ENCODE assay signal across 1 cellular context in the genomic region with DNA sequence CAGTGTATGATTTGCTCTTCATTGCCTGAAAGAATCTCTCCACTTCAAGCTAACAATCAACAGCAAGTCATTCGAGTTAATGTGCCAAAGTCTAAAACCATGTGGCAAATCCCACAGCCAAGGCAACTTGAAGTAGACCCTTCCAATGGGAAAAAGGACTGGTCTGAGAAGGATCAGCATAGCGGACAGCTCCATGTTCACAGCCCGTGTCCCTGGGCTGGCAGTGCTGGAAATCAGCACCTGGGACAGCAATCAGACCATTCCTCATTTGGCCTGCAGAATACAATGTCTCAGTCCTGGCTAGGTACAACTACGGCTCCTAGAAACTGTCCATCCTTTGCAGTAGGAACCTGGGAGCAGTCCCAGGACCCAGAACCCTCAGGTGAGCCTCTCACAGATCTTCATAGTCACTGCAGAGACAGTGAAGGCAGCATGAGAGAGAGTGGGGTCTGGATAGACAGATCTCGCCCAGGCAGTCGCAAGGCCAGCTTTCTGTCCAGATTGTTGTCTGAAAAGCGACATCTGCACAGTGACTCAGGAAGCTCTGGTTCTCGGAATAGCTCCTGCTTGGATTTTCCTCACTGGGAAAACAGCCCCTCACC.
TF ChIP-seq lines count a peak whose summit lies in the region.

No MANE protein-coding gene starts in this region.

TF ChIP-seq in HepG2, 621 proteins besides CTCF, POLR2A, EP300 and RAD21 (continued from another document and continues in another):
- TF ChIP-seq, protein P1, sequence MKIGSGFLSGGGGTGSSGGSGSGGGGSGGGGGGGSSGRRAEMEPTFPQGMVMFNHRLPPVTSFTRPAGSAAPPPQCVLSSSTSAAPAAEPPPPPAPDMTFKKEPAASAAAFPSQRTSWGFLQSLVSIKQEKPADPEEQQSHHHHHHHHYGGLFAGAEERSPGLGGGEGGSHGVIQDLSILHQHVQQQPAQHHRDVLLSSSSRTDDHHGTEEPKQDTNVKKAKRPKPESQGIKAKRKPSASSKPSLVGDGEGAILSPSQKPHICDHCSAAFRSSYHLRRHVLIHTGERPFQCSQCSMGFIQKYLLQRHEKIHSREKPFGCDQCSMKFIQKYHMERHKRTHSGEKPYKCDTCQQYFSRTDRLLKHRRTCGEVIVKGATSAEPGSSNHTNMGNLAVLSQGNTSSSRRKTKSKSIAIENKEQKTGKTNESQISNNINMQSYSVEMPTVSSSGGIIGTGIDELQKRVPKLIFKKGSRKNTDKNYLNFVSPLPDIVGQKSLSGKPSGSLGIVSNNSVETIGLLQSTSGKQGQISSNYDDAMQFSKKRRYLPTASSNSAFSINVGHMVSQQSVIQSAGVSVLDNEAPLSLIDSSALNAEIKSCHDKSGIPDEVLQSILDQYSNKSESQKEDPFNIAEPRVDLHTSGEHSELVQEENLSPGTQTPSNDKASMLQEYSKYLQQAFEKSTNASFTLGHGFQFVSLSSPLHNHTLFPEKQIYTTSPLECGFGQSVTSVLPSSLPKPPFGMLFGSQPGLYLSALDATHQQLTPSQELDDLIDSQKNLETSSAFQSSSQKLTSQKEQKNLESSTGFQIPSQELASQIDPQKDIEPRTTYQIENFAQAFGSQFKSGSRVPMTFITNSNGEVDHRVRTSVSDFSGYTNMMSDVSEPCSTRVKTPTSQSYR (CRISPR knock-in tag; IDR thresholded peaks at IDR 0.05; ENCODE audit: borderline replicate concordance) = peak; percentile 59; the same call in 1 of the 2 replicates
- TF ChIP-seq, protein P2, sequence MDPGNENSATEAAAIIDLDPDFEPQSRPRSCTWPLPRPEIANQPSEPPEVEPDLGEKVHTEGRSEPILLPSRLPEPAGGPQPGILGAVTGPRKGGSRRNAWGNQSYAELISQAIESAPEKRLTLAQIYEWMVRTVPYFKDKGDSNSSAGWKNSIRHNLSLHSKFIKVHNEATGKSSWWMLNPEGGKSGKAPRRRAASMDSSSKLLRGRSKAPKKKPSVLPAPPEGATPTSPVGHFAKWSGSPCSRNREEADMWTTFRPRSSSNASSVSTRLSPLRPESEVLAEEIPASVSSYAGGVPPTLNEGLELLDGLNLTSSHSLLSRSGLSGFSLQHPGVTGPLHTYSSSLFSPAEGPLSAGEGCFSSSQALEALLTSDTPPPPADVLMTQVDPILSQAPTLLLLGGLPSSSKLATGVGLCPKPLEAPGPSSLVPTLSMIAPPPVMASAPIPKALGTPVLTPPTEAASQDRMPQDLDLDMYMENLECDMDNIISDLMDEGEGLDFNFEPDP (CRISPR knock-in tag; conservative IDR thresholded peaks at IDR 0.05) = no peak
- TF ChIP-seq ZNF275 (CRISPR knock-in tag; IDR thresholded peaks at IDR 0.05; ENCODE audit: borderline replicate concordance) = no peak
- no peak for TF ChIP-seq YY1 (IDR thresholded peaks at IDR 0.05; ENCODE audit: insufficient read depth, insufficient replicate concordance, low read depth, low read length)
- TF ChIP-seq, protein P3, sequence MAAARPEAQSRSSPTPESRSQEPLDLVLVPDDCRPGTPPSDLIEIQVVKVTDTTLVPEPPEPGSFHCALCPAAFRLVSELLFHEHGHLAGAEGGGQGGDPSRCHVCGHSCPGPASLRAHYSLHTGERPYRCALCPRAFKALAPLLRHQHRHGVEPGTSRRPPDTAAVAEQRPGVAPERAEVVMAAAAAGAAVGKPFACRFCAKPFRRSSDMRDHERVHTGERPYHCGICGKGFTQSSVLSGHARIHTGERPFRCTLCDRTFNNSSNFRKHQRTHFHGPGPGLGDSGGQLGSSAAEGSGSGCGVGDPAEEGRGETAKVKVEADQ (CRISPR knock-in tag; IDR thresholded peaks at IDR 0.05; ENCODE audit: borderline replicate concordance) = no peak
- no peak for TF ChIP-seq DNMT3B (CRISPR knock-in tag; conservative IDR thresholded peaks at IDR 0.05)
- peak; percentile 79; the same call in 1 of the 2 replicates for TF ChIP-seq ZNF564 (CRISPR knock-in tag; IDR thresholded peaks at IDR 0.05)
- peak; percentile 82; the same call in 1 of the 2 replicates for TF ChIP-seq TGIF2 (CRISPR knock-in tag; IDR thresholded peaks at IDR 0.05)
- TF ChIP-seq ZNF337 (CRISPR knock-in tag; IDR thresholded peaks at IDR 0.05; ENCODE audit: borderline replicate concordance, low read depth) = no peak
- TF ChIP-seq, protein P4, sequence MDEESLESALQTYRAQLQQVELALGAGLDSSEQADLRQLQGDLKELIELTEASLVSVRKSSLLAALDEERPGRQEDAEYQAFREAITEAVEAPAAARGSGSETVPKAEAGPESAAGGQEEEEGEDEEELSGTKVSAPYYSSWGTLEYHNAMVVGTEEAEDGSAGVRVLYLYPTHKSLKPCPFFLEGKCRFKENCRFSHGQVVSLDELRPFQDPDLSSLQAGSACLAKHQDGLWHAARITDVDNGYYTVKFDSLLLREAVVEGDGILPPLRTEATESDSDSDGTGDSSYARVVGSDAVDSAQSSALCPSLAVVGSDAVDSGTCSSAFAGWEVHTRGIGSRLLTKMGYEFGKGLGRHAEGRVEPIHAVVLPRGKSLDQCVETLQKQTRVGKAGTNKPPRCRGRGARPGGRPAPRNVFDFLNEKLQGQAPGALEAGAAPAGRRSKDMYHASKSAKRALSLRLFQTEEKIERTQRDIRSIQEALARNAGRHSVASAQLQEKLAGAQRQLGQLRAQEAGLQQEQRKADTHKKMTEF (CRISPR knock-in tag; IDR thresholded peaks at IDR 0.05) = peak; percentile 49; the same call in 1 of the 2 replicates
- no peak for TF ChIP-seq ZBTB3 (CRISPR knock-in tag; IDR thresholded peaks at IDR 0.05; ENCODE audit: borderline replicate concordance, low read depth)
- peak; percentile 58 for TF ChIP-seq ZNF777 (CRISPR knock-in tag; IDR thresholded peaks at IDR 0.05)
- TF ChIP-seq ZNF543 (CRISPR knock-in tag; IDR thresholded peaks at IDR 0.05) = no peak
- no peak for TF ChIP-seq CSRNP1 (CRISPR knock-in tag; IDR thresholded peaks at IDR 0.05)
- TF ChIP-seq HOMEZ (CRISPR knock-in tag; IDR thresholded peaks at IDR 0.05; ENCODE audit: low read depth) = peak; percentile 30; the same call in 1 of the 2 replicates
- TF ChIP-seq, protein P5, sequence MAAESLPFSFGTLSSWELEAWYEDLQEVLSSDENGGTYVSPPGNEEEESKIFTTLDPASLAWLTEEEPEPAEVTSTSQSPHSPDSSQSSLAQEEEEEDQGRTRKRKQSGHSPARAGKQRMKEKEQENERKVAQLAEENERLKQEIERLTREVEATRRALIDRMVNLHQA (CRISPR knock-in tag; IDR thresholded peaks at IDR 0.05) = no peak
- no peak for TF ChIP-seq XRCC5 (optimal IDR thresholded peaks at IDR 0.05; ENCODE audit: low read length)
- no peak for TF ChIP-seq HINFP (CRISPR knock-in tag; IDR thresholded peaks at IDR 0.05; ENCODE audit: low read depth)
- no peak for TF ChIP-seq GRHL1 (CRISPR knock-in tag; conservative IDR thresholded peaks at IDR 0.05)
- TF ChIP-seq SP5 (CRISPR knock-in tag; IDR thresholded peaks at IDR 0.05; ENCODE audit: borderline replicate concordance, low read depth) = no peak
- TF ChIP-seq NR1H2 (CRISPR knock-in tag; IDR thresholded peaks at IDR 0.05; ENCODE audit: borderline replicate concordance, low read depth) = no peak
- TF ChIP-seq ZNF713 (CRISPR knock-in tag; IDR thresholded peaks at IDR 0.05) = no peak
- no peak for TF ChIP-seq ZNF350 (CRISPR knock-in tag; IDR thresholded peaks at IDR 0.05; ENCODE audit: borderline replicate concordance, low read depth)
- TF ChIP-seq PRDM4 (CRISPR knock-in tag; IDR thresholded peaks at IDR 0.05; ENCODE audit: borderline replicate concordance) = 0 out of 2 replicates have a peak, but pooled peaks have one; percentile 82
- TF ChIP-seq ZNF724P (CRISPR knock-in tag; IDR thresholded peaks at IDR 0.05; ENCODE audit: borderline replicate concordance) = no peak
- no peak for TF ChIP-seq NFIC (IDR thresholded peaks at IDR 0.05; ENCODE audit: low read length)
- TF ChIP-seq, protein P6, sequence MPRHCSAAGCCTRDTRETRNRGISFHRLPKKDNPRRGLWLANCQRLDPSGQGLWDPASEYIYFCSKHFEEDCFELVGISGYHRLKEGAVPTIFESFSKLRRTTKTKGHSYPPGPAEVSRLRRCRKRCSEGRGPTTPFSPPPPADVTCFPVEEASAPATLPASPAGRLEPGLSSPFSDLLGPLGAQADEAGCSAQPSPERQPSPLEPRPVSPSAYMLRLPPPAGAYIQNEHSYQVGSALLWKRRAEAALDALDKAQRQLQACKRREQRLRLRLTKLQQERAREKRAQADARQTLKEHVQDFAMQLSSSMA (CRISPR knock-in tag; IDR thresholded peaks at IDR 0.05) = no peak
- no peak for TF ChIP-seq MAZ (IDR thresholded peaks at IDR 0.05; ENCODE audit: borderline replicate concordance, low read depth, low read length)
- TF ChIP-seq MAZ (CRISPR knock-in tag; IDR thresholded peaks at IDR 0.05; ENCODE audit: low read depth) = no peak
- TF ChIP-seq JDP2 (CRISPR knock-in tag; IDR thresholded peaks at IDR 0.05; ENCODE audit: borderline replicate concordance) = no peak; the same call in 1 of the 2 replicates
- TF ChIP-seq CHCHD3 (CRISPR knock-in tag; IDR thresholded peaks at IDR 0.05) = no peak
- peak; percentile 61; the same call in 1 of the 2 replicates for TF ChIP-seq ZNF563 (CRISPR knock-in tag; IDR thresholded peaks at IDR 0.05)
